ENCODE assay signal across 8 cellular contexts in the genomic region with DNA sequence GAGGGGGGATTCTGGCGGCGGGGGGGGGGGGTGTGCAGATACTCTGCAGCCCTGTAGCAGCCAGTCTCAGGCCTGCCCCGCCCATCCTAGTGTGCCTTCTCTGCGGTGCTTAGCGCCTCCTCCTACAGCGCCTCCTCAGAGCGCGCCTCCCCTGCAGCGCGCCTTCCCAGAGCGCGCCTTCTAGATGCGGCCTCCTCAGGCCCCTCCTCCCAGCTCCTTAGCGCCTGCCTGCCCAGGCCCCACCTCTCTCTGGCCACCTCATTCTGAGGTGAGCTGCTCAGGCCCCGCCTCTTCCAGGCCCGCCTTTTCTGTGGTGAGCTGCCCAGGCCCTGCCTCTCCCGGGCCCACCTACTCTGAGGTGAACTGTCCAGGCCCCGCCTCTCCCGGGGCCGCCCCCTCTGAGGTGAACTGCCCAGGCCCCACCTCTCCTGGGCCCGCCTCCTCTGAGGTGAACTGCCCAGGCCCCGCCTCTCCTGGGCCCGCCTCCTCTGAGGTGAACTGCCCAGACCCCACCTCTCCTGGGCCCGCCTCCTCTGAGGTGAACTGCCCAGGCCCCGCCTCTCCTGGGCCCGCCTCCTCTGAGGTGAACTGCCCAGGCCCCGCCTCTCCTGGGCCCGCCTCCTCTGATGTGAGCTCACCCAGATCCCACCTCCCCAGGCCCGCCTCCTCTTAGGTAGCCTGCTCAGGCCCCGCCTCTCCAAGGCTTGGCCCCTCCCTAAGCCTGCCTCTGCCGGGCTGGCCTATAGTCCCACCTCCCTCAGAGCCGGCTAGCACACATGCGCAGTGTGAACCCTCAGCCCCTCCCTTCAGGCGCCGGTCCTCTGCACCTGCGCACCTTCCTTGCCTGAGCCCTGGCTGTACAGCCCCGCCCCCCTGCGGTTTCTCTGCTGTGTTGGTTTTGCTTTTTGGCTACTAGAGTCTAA. TPM values are rescaled to one million over a fixed set of nuclear protein-coding genes. Genes with fewer than 3 reads are reported as not detected.
A peak's percentile ranks its signal among the peaks of the same experiment; 100 is the strongest.
DNase-seq lines count a peak whose midpoint lies in the region; ATAC-seq lines count a peak whose summit lies in the region.

No MANE protein-coding gene starts in this region.

- DNase-seq in AG08395 (ENCODE audit: low spot score) (peak; percentile 83), GM19238 (ENCODE audit: insufficient read length, low spot score) (peak; percentile 35), NCI-H460 (ENCODE audit: extremely low read depth, low read depth) (peak; percentile 89), cerebellar cortex (ENCODE audit: low spot score) (peak; percentile 98)
- DNase-seq in activated CD4-positive, alpha-beta T cell treated with anti-CD3 and anti-CD28 coated beads for 1 hour = peak; percentile 92
- DNase-seq in stimulated activated CD4-positive, alpha-beta T cell treated with anti-CD3 and anti-CD28 coated beads, Interleukin-1b, Interleukin-23, amount 100 ng/mL, for 1 hour (ENCODE audit: low read depth in 2 of 2) = peak; percentile 86 to 90

- H3K27me3 ChIP-seq in layer of hippocampus (ENCODE audit: control insufficient read depth, insufficient read depth, low read length) = no peaks in the 10 kb centered on the region

- ATAC-seq in HG03378 (IDR thresholded peaks at IDR 0.05; ENCODE audit: unreplicated experiment) = peak; percentile 83

- peak overlapping the region; percentile 46 for H3K27ac ChIP-seq in layer of hippocampus (ENCODE audit: low read depth, low read length)

RNA-seq across cellular contexts. Expression of a gene that starts 2.1 kb away (rescaled TPM):
- total RNA-seq in NCI-H460 (2014; rRNA removed; shearing (Covaris generic)) = 7.8 and 9.5 TPM in 2 replicates
- polyA plus RNA-seq in NCI-H460 (2014; cell fraction: nucleus; rRNA removed) = 3.1 and 3.6 TPM in 2 replicates

Comparison
In these comparisons a context has a peak if more than half of its experiments do, and no peak if none do; other contexts are left out.
1. Peak in every context shown above with its lines: DNase-seq, ATAC-seq and H3K27ac ChIP-seq.
2. DNase-seq: peak in every context shown above with its lines; median percentile 98 in cerebellar cortex; 92 in activated CD4-positive, alpha-beta T cell treated with anti-CD3 and anti-CD28 coated beads for 1 hour; 89 in NCI-H460; 88 in stimulated activated CD4-positive, alpha-beta T cell treated with anti-CD3 and anti-CD28 coated beads, Interleukin-1b, Interleukin-23, amount 100 ng/mL, for 1 hour; 83 in AG08395; 35 in GM19238.